ENCODE assay signal across 12 cellular contexts in the genomic region with DNA sequence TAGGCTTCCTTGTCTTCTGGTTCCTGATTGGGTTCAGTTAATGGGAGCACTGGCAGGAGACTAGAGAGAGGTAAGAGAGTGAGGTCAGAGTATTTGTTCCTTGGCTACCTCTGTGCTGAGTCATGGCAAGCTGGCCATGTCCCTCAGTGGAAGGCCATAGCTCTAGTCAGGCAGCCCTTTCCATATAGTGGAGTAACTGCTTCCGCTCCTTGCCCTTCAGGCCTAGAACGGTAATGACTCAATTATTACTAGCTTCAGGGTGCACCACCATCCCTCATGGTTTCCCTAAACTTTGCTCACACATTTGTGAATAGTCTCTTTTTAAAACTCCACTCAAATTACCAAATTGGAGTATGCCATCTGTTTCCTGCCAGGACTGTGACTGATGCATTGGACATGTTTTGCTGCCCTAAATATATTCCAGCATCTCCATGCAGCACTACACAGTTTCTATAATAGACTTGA. TPM values are rescaled to one million over a fixed set of nuclear protein-coding genes. Genes with fewer than 3 reads are reported as not detected.
DNase-seq lines count a peak whose midpoint lies in the region; ATAC-seq and TF ChIP-seq lines count a peak whose summit lies in the region.
"Had no signal": no experiment of that assay in that cellular context is flagged by ENCODE, and none has a peak within 500 bp of the region (broad histone marks: within the 10 kb centered on the region; RNA-seq: fewer than 3 reads in every experiment).

No MANE protein-coding gene starts in this region.

- no peaks in the 10 kb centered on the region for H3K79me2 ChIP-seq in mammary epithelial cell (ENCODE audit: insufficient read depth, low read length)

- DNase-seq in Ammon's horn (ENCODE audit: low spot score) (peak; percentile 41), LHCN-M2 (ENCODE audit: low read depth) (peak; percentile 91), mammary epithelial cell (peak; percentile 81), left lung (no peak), occipital lobe (lab: John Stamatoyannopoulos, UW) (no peak), NCI-H774 (lab: John Stamatoyannopoulos, UW) (no peak)
- DNase-seq: CD4-positive, alpha-beta memory T cell; central memory CD4-positive, alpha-beta T cell; naive thymus-derived CD8-positive, alpha-beta T cell; NCI-H1048 had no signal

- H2AFZ ChIP-seq in mammary epithelial cell (ENCODE audit: low read depth, low read length): peak overlapping the region; percentile 12

- intact Hi-C loops in mammary epithelial cell (cut with micrococcal nuclease) (no loop called here), left lung (cut with DNase I) (no loop called here)

- peaks cover 7% of the 10 kb centered on the region for H3K4me1 ChIP-seq in mammary epithelial cell (ENCODE audit: insufficient read depth, low read length)
- no peaks in the 10 kb centered on the region for H3K4me1 ChIP-seq in left lung

- no TSS peak for BruUV-seq in mammary epithelial cell (replicated peaks; lab: Mats Ljungman, UMichigan)

- H3K4me2 ChIP-seq in mammary epithelial cell (ENCODE audit: insufficient read depth, low read depth, low read length): no peak overlapping the region

- TF ChIP-seq CTCF in mammary epithelial cell (conservative IDR thresholded peaks at IDR 0.05 in 1 of 2, IDR thresholded peaks at IDR 0.05 in 1 of 2; ENCODE audit: extremely low read depth in 1 of 2, insufficient read depth in 1 of 2, low read depth in 1 of 2, low read length in 2 of 2) (no peak), left lung (IDR thresholded peaks at IDR 0.05) (no peak)

- H3K27me3 ChIP-seq in mammary epithelial cell (ENCODE audit: insufficient read depth, low read length) (no peaks in the 10 kb centered on the region), left lung (no peaks in the 10 kb centered on the region)

- H3K4me3 ChIP-seq in mammary epithelial cell (replicated peaks in 1 of 3; ENCODE audit: insufficient read depth in 1 of 3, low read depth in 2 of 3, low read length in 3 of 3) (no peak overlapping the region), left lung (no peak overlapping the region)

- in situ Hi-C loops in mammary epithelial cell (cut with MboI; ENCODE audit: low sequenced_read_pairs in 2 of 2): no loop called here

- 71% methylated on average over 2 of the region's 2 CpGs for WGBS in mammary epithelial cell (ENCODE audit: low coverage, missing lambda C conversion rate)

- peak; percentile 38 for ATAC-seq in left lung
- ATAC-seq in GM18873 (IDR thresholded peaks at IDR 0.05; ENCODE audit: low FRiP score, unreplicated experiment): no peak
- no peak for ATAC-seq in HG03159 (IDR thresholded peaks at IDR 0.05; ENCODE audit: unreplicated experiment)
- ATAC-seq: naive thymus-derived CD8-positive, alpha-beta T cell had no signal

- H3K27ac ChIP-seq in mammary epithelial cell (ENCODE audit: insufficient read depth, low read depth, low read length): no peak overlapping the region
- no peak overlapping the region for H3K27ac ChIP-seq in left lung

- no peaks in the 10 kb centered on the region for H4K20me1 ChIP-seq in mammary epithelial cell (ENCODE audit: insufficient read depth, low read length)

- H3K36me3 ChIP-seq in mammary epithelial cell (ENCODE audit: insufficient read depth, low read length): no peaks in the 10 kb centered on the region
- H3K36me3 ChIP-seq in left lung: no peaks in the 10 kb centered on the region

- no peaks in the 10 kb centered on the region for H3K9me3 ChIP-seq in mammary epithelial cell (replicated peaks; ENCODE audit: insufficient read depth, low read length)
- no peaks in the 10 kb centered on the region for H3K9me3 ChIP-seq in left lung

- no peak overlapping the region for H3K9ac ChIP-seq in mammary epithelial cell (ENCODE audit: insufficient read depth, low read length)

- dilution Hi-C loops in mammary epithelial cell (cut with HindIII; ENCODE audit: low sequenced_read_pairs): no loop called here

- CTCF ChIA-PET in mammary epithelial cell (lab: Charles Lee; ENCODE audit: low non-redundant PET): no interaction called here

RNA-seq across cellular contexts. Expression of gene ANO10, which starts 10.5 kb away (rescaled TPM):
- total RNA-seq in LHCN-M2 (2014; rRNA removed) (46.4 and 50.9 TPM in 2 replicates), mammary epithelial cell (10 to 100 TPM; 41.3 to 43.6 TPM), left lung (10 to 100 TPM; 39.3 to 52.2 TPM), occipital lobe (47.3 TPM)
- polyA plus RNA-seq in LHCN-M2 (2012): 41.9 TPM
- 27.8 TPM for polyA plus RNA-seq in mammary epithelial cell
- polyA minus RNA-seq in mammary epithelial cell: 40.3 TPM

RNA-seq across cellular contexts. Expression of gene ABHD5, which starts 58.4 kb away (rescaled TPM):
- total RNA-seq in LHCN-M2 (2014; rRNA removed): 32.3 and 34.6 TPM in 2 replicates
- 25.4 TPM for polyA plus RNA-seq in LHCN-M2 (2012)
- total RNA-seq in mammary epithelial cell: 10 to 100 TPM; 37.9 to 59.8 TPM
- 32.4 TPM for polyA plus RNA-seq in mammary epithelial cell
- polyA minus RNA-seq in mammary epithelial cell: 39.3 TPM
- total RNA-seq in left lung: 10 to 100 TPM; 31.9 to 41.0 TPM
- 27.8 TPM for total RNA-seq in occipital lobe

Comparison
In these comparisons a context has a peak if more than half of its experiments do, and no peak if none do; other contexts are left out.
1. DNase-seq: peak in Ammon's horn (single experiment), LHCN-M2 (single experiment) and mammary epithelial cell (single experiment); none in left lung (0 of 2), occipital lobe (single experiment) and NCI-H774 (single experiment).